In the genomic region with DNA sequence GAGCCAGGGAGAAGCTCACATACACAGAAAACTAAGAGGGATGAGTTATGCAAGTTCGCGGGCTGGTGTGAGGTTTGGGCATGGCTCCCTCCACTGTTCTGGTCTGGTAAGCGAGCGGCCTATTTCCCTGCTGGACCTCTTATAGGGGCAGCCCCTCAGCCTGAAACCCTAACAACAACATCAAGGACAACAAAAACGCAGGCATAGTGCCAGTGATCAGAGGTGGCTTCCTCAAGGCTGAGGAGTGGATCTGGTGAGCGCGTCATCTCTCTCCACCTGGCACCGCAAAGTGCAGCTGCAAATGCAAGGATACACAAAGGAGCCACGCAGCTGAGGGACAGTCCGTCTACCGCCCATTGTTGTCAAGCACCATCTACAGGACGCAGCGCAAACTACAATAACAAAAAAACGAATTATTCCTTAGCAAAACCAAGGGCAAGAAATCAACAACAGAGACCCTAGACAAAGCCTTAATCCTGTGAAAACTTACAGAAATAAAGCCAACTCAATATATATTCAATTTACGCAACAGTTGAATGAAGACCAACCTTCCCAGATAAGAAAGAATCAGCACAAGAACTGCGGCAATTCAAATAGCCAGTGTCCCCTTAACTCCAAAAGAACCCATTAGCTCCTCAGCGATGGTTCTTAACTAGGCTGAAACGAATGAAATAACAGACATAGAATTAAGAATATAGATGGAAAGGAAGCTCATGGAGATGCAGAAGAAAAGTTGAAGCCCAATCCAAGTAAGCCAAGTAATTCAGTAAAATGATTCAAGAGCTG, we compare ENCODE assay signal across 10 cellular contexts. TPM values are rescaled to one million over a fixed set of nuclear protein-coding genes. Genes with fewer than 3 reads are reported as not detected.
DNase-seq lines count a peak whose midpoint lies in the region; ATAC-seq and TF ChIP-seq lines count a peak whose summit lies in the region.
"Had no signal": no experiment of that assay in that cellular context is flagged by ENCODE, and none has a peak within 500 bp of the region (broad histone marks: within the 10 kb centered on the region; RNA-seq: fewer than 3 reads in every experiment).

No MANE protein-coding gene starts in this region.

- intact Hi-C loops in activated CD4-positive, alpha-beta T cell treated with anti-CD3 and anti-CD28 coated beads for 36 hours (cut with DNase I, micrococcal nuclease) = no loop called here

- no peak overlapping the region for H3K4me3 Mint-ChIP-seq in activated T-cell treated with anti-CD3 and anti-CD28 coated beads, Interleukin-2, amount 50 U/mL, for 24 hours
- H3K4me3 Mint-ChIP-seq in activated CD4-positive, alpha-beta T cell treated with anti-CD3 and anti-CD28 coated beads for 36 hours = no peak overlapping the region
- no peak overlapping the region for H3K4me3 Mint-ChIP-seq in activated naive CD8-positive, alpha-beta T cell treated with anti-CD3 and anti-CD28 coated beads for 36 hours
- H3K4me3 Mint-ChIP-seq: stimulated activated naive CD8-positive, alpha-beta T cell treated with anti-CD3 and anti-CD28 coated beads, Interleukin-15, Interleukin-2, amounts not matched to agents 100 ng/mL and 50 ng/mL, for 24 hours had no signal

- peak; percentile 85 for ATAC-seq in GM19351 (IDR thresholded peaks at IDR 0.05; ENCODE audit: unreplicated experiment)
- no peak for ATAC-seq in activated CD4-positive, alpha-beta T cell treated with anti-CD3 and anti-CD28 coated beads for 36 hours

- TF ChIP-seq CTCF in AG04450 (IDR thresholded peaks at IDR 0.05; ENCODE audit: low read depth, low read length) = peak; percentile 52

- no peaks in the 10 kb centered on the region for H3K4me1 Mint-ChIP-seq in activated T-cell treated with anti-CD3 and anti-CD28 coated beads, Interleukin-2, amount 50 U/mL, for 24 hours (ENCODE audit: low read depth)
- no peaks in the 10 kb centered on the region for H3K4me1 Mint-ChIP-seq in activated CD4-positive, alpha-beta T cell treated with anti-CD3 and anti-CD28 coated beads for 36 hours
- H3K4me1 Mint-ChIP-seq in activated naive CD8-positive, alpha-beta T cell treated with anti-CD3 and anti-CD28 coated beads for 36 hours = no peaks in the 10 kb centered on the region

- no peaks in the 10 kb centered on the region for H3K9me3 ChIP-seq in AG04450 (ENCODE audit: control insufficient read depth, insufficient read depth, low read length)

- H3K27ac Mint-ChIP-seq in activated T-cell treated with anti-CD3 and anti-CD28 coated beads, Interleukin-2, amount 50 U/mL, for 24 hours = no peak overlapping the region
- no peak overlapping the region for H3K27ac Mint-ChIP-seq in activated CD4-positive, alpha-beta T cell treated with anti-CD3 and anti-CD28 coated beads for 36 hours
- no peak overlapping the region for H3K27ac Mint-ChIP-seq in activated naive CD8-positive, alpha-beta T cell treated with anti-CD3 and anti-CD28 coated beads for 36 hours
- H3K27ac Mint-ChIP-seq: stimulated activated naive CD8-positive, alpha-beta T cell treated with anti-CD3 and anti-CD28 coated beads, Interleukin-15, Interleukin-2, amounts not matched to agents 100 ng/mL and 50 ng/mL, for 24 hours had no signal

- POLR2A ChIA-PET in AG04450 (lab: Yijun Ruan, JAX) = no interaction called here
- POLR2A ChIA-PET in activated CD4-positive, alpha-beta T cell treated with anti-CD3 and anti-CD28 coated beads for 36 hours (lab: Charles Lee) = no interaction called here

- no peaks in the 10 kb centered on the region for H3K27me3 Mint-ChIP-seq in activated T-cell treated with anti-CD3 and anti-CD28 coated beads, Interleukin-2, amount 50 U/mL, for 24 hours
- H3K27me3 Mint-ChIP-seq in activated CD4-positive, alpha-beta T cell treated with anti-CD3 and anti-CD28 coated beads for 36 hours = no peaks in the 10 kb centered on the region
- H3K27me3 Mint-ChIP-seq in activated naive CD8-positive, alpha-beta T cell treated with anti-CD3 and anti-CD28 coated beads for 36 hours = no peaks in the 10 kb centered on the region
- H3K27me3 Mint-ChIP-seq: stimulated activated naive CD8-positive, alpha-beta T cell treated with anti-CD3 and anti-CD28 coated beads, Interleukin-15, Interleukin-2, amounts not matched to agents 100 ng/mL and 50 ng/mL, for 24 hours had no signal

- no peaks in the 10 kb centered on the region for H3K36me3 Mint-ChIP-seq in activated T-cell treated with anti-CD3 and anti-CD28 coated beads, Interleukin-2, amount 50 U/mL, for 24 hours (ENCODE audit: low read depth)
- H3K36me3 Mint-ChIP-seq in activated CD4-positive, alpha-beta T cell treated with anti-CD3 and anti-CD28 coated beads for 36 hours (ENCODE audit: low read depth) = no peaks in the 10 kb centered on the region
- H3K36me3 Mint-ChIP-seq in activated naive CD8-positive, alpha-beta T cell treated with anti-CD3 and anti-CD28 coated beads for 36 hours = no peaks in the 10 kb centered on the region

- CTCF ChIA-PET in AG04450 (lab: Charles Lee) = interaction anchor here (0.8 to 1.2 kb wide), 3 partner anchors 13 to 163 kb away, joined by 3 to 5 read pairs (median 3); no protein-coding TSS in a partner anchor
- CTCF ChIA-PET in activated CD4-positive, alpha-beta T cell treated with anti-CD3 and anti-CD28 coated beads for 36 hours (lab: Charles Lee) = interaction anchor here (0.7 kb wide), 1 partner anchor 1525 kb away, joined by 3 read pairs; no protein-coding TSS in a partner anchor

- H3K27ac ChIP-seq in AG04450 (ENCODE audit: low read depth, low read length) = no peak overlapping the region

- no peak for TF ChIP-seq POLR2A in erythroblast (IDR thresholded peaks at IDR 0.05; ENCODE audit: low read length)

- H3K9me3 Mint-ChIP-seq in activated T-cell treated with anti-CD3 and anti-CD28 coated beads, Interleukin-2, amount 50 U/mL, for 24 hours = peaks cover 12% of the 10 kb centered on the region
- peaks cover 4% of the 10 kb centered on the region for H3K9me3 Mint-ChIP-seq in activated CD4-positive, alpha-beta T cell treated with anti-CD3 and anti-CD28 coated beads for 36 hours (ENCODE audit: low read depth)
- H3K9me3 Mint-ChIP-seq in activated naive CD8-positive, alpha-beta T cell treated with anti-CD3 and anti-CD28 coated beads for 36 hours = peaks cover 8% of the 10 kb centered on the region

- DNase-seq in AG04450 (ENCODE audit: low read depth, low spot score) (no peak), NCI-H2107 (lab: John Stamatoyannopoulos, UW) (peak; percentile 1), erythroblast (lab: John Stamatoyannopoulos, UW) (peak; percentile 45 to 49), Kasumi-1 (lab: John Stamatoyannopoulos, UW) (no peak)
- DNase-seq in activated T-cell treated with anti-CD3 and anti-CD28 coated beads, Interleukin-2, amount 50 U/mL, for 24 hours = no peak
- DNase-seq in activated CD4-positive, alpha-beta T cell treated with anti-CD3 and anti-CD28 coated beads for 36 hours = no peak
- DNase-seq in activated naive CD8-positive, alpha-beta T cell treated with anti-CD3 and anti-CD28 coated beads for 36 hours = no peak
- DNase-seq: activated CD4-positive, alpha-beta T cell treated with anti-CD3 and anti-CD28 coated beads, Interleukin-2, amount 50 U/mL, for 1 hour had no signal

- no peak overlapping the region for H3K4me3 ChIP-seq in AG04450 (ENCODE audit: low read depth, low read length)

- H3K27me3 ChIP-seq in AG04450 (ENCODE audit: control insufficient read depth, insufficient read depth, low read length) = no peaks in the 10 kb centered on the region

RNA-seq across cellular contexts. Expression of gene DEFB110, which starts 9.2 kb away (rescaled TPM):
- not detected in 2 replicates for polyA plus RNA-seq in AG04450 (2011; rRNA removed)
- not detected in 2 replicates for polyA minus RNA-seq in AG04450 (2011; rRNA and poly(A)+ RNA removed)
- total RNA-seq in activated CD4-positive, alpha-beta T cell treated with anti-CD3 and anti-CD28 coated beads for 36 hours = not detected
- total RNA-seq in activated naive CD8-positive, alpha-beta T cell treated with anti-CD3 and anti-CD28 coated beads for 36 hours = not detected

RNA-seq across cellular contexts. Expression of gene DEFB112, which starts 18.8 kb away (rescaled TPM):
- polyA plus RNA-seq in AG04450 (2011; rRNA removed) = not detected in 2 replicates
- polyA minus RNA-seq in AG04450 (2011; rRNA and poly(A)+ RNA removed) = not detected in 2 replicates
- total RNA-seq in activated CD4-positive, alpha-beta T cell treated with anti-CD3 and anti-CD28 coated beads for 36 hours = not detected
- total RNA-seq in activated naive CD8-positive, alpha-beta T cell treated with anti-CD3 and anti-CD28 coated beads for 36 hours = not detected

Comparison
In these comparisons a context has a peak if more than half of its experiments do, and no peak if none do; other contexts are left out.
1. DNase-seq: peak in NCI-H2107 (single experiment) and erythroblast (2 of 2); none in AG04450 (single experiment), activated T-cell treated with anti-CD3 and anti-CD28 coated beads, Interleukin-2, amount 50 U/mL, for 24 hours (single experiment), activated CD4-positive, alpha-beta T cell treated with anti-CD3 and anti-CD28 coated beads for 36 hours (single experiment), activated naive CD8-positive, alpha-beta T cell treated with anti-CD3 and anti-CD28 coated beads for 36 hours (single experiment) and Kasumi-1 (0 of 2).